ENCODE assay signal across 8 cellular contexts in genomic region chr17:81392909-81393654, GRCh38. TPM values are rescaled to one million over a fixed set of nuclear protein-coding genes. Genes with fewer than 3 reads are reported as not detected.
DNase-seq lines count a peak whose midpoint lies in the region; ATAC-seq and FAIRE-seq lines count a peak whose summit lies in the region.

No MANE protein-coding gene starts in this region.

- H3K27me3 ChIP-seq in H7 (ENCODE audit: control insufficient read depth, insufficient read depth, low read length) = peaks cover 74% of the 10 kb centered on the region

- FAIRE-seq in urothelium cell line (lab: Jason Lieb, UNC) = no peak

- H3K4me3 Mint-ChIP-seq in T-helper 17 cell = peak overlapping the region; percentile 28

- peaks cover 15% of the 10 kb centered on the region for H3K4me1 Mint-ChIP-seq in T-helper 17 cell

- peak overlapping the region; percentile 37 for H3K27ac Mint-ChIP-seq in T-helper 17 cell

- intact Hi-C loops in left ventricle myocardium superior (cut with micrococcal nuclease) = no loop called here

- no peak for ATAC-seq in T-helper 17 cell
- ATAC-seq in left ventricle myocardium superior = no peak

- no peaks in the 10 kb centered on the region for H3K9me3 ChIP-seq in T-helper 17 cell (ENCODE audit: control insufficient read depth, low read length, poor library complexity, severe bottlenecking)

- peaks cover 49% of the 10 kb centered on the region for H3K27me3 Mint-ChIP-seq in T-helper 17 cell

- no peaks in the 10 kb centered on the region for H3K36me3 Mint-ChIP-seq in T-helper 17 cell (ENCODE audit: low read depth)

- DNase-seq in H7 (peak; percentile 89), T-helper 17 cell (no peak), left ventricle myocardium superior (peak; percentile 61), skeletal muscle cell (ENCODE audit: low read depth) (no peak), urothelium cell line (ENCODE audit: low spot score) (no peak), NCI-H2171 treated with DMSO at 0.1 percent for 48 hours (lab: John Stamatoyannopoulos, UW) (no peak), NCI-H1048 (lab: John Stamatoyannopoulos, UW) (no peak)
- no peak for DNase-seq in activated CD4-positive, alpha-beta T cell treated with anti-CD3 and anti-CD28 coated beads, Interleukin-2, amount 50 U/mL, for 48 hours

- no peaks in the 10 kb centered on the region for H3K36me3 ChIP-seq in H7 (replicated peaks; ENCODE audit: control insufficient read depth, insufficient read depth, low read length)

- H3K4me3 ChIP-seq in H7 (ENCODE audit: insufficient read depth, low read depth, low read length) (peak overlapping the region; percentile 60), skeletal muscle cell (ENCODE audit: low read depth, low read length) (peak overlapping the region; percentile 61)

RNA-seq across cellular contexts. Expression of gene BAHCC1, which starts 2.2 kb away (rescaled TPM):
- 8.7 and 19.7 TPM in 2 replicates for total RNA-seq in H7 (2014; rRNA removed; shearing (Covaris generic))
- total RNA-seq in T-helper 17 cell (under 1 TPM; 0.22 to 0.29 TPM), left ventricle myocardium superior (8.6 TPM)

Comparison
In these comparisons a context has a peak if more than half of its experiments do, and no peak if none do; other contexts are left out.
1. DNase-seq: peak in H7 (single experiment) and left ventricle myocardium superior (single experiment); none in T-helper 17 cell (0 of 3), skeletal muscle cell (single experiment), urothelium cell line (single experiment), activated CD4-positive, alpha-beta T cell treated with anti-CD3 and anti-CD28 coated beads, Interleukin-2, amount 50 U/mL, for 48 hours (0 of 2), NCI-H2171 treated with DMSO at 0.1 percent for 48 hours (single experiment) and NCI-H1048 (single experiment).